In genomic region chr1:160722726-160723125, GRCh38 we compare ENCODE assay signal across 1 cellular context.
TF ChIP-seq lines count a peak whose summit lies in the region.

No MANE protein-coding gene starts in this region.

TF ChIP-seq in GM12878, 131 proteins besides CTCF, POLR2A, EP300 and RAD21:
- peak; percentile 62; the same call in 1 of the 2 replicates for TF ChIP-seq RUNX3 (IDR thresholded peaks at IDR 0.05; ENCODE audit: low read length)
- TF ChIP-seq, protein P1, sequence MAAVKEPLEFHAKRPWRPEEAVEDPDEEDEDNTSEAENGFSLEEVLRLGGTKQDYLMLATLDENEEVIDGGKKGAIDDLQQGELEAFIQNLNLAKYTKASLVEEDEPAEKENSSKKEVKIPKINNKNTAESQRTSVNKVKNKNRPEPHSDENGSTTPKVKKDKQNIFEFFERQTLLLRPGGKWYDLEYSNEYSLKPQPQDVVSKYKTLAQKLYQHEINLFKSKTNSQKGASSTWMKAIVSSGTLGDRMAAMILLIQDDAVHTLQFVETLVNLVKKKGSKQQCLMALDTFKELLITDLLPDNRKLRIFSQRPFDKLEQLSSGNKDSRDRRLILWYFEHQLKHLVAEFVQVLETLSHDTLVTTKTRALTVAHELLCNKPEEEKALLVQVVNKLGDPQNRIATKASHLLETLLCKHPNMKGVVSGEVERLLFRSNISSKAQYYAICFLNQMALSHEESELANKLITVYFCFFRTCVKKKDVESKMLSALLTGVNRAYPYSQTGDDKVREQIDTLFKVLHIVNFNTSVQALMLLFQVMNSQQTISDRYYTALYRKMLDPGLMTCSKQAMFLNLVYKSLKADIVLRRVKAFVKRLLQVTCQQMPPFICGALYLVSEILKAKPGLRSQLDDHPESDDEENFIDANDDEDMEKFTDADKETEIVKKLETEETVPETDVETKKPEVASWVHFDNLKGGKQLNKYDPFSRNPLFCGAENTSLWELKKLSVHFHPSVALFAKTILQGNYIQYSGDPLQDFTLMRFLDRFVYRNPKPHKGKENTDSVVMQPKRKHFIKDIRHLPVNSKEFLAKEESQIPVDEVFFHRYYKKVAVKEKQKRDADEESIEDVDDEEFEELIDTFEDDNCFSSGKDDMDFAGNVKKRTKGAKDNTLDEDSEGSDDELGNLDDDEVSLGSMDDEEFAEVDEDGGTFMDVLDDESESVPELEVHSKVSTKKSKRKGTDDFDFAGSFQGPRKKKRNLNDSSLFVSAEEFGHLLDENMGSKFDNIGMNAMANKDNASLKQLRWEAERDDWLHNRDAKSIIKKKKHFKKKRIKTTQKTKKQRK (IDR thresholded peaks at IDR 0.05; ENCODE audit: low read depth, low read length): no peak
